Comparison of ENCODE assay signal across 1 cellular context in the genomic region with DNA sequence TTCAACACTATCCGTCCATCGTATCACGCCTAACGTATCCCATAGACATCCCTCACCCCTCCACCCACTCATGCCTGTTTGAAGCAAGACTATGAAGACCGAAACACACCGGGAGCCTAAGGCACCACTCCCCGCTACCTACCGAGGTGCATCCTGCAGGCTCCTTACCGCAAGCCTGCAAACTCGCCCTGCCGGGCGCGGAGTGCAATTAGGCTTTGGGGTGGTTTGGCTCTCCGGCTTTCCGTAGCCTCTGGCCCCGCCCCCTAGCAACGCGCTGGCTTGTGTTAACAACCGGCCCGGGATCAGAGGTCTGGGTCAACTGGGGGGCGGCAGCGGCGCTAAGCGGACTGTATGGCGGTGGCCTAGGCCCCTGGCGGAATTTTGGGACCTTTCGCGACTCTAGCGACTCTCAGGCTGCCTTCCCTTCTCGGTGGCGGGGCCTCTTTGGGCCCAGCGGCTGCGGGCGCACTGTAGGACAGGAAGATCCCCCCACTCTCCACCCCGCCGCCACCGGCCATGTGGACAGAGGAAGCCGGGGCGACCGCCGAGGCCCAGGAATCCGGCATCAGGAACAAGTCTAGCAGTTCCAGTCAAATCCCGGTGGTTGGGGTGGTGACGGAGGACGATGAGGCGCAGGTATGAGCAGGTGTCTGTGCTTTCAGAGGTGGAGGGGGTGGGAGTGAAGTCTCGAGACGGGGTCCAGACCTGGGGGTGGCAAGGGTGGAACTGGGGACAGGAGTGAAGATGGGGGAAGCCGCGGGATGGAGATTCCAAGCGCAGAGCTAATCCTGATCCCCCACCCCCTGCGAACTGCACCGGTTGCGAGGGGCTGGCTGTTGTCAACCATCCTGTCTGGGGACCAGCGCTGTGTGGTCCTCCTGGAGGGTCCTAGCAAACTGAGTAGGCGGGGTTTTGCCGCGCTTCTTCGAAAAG.
TF ChIP-seq lines count a peak whose summit lies in the region.

A gene with protein sequence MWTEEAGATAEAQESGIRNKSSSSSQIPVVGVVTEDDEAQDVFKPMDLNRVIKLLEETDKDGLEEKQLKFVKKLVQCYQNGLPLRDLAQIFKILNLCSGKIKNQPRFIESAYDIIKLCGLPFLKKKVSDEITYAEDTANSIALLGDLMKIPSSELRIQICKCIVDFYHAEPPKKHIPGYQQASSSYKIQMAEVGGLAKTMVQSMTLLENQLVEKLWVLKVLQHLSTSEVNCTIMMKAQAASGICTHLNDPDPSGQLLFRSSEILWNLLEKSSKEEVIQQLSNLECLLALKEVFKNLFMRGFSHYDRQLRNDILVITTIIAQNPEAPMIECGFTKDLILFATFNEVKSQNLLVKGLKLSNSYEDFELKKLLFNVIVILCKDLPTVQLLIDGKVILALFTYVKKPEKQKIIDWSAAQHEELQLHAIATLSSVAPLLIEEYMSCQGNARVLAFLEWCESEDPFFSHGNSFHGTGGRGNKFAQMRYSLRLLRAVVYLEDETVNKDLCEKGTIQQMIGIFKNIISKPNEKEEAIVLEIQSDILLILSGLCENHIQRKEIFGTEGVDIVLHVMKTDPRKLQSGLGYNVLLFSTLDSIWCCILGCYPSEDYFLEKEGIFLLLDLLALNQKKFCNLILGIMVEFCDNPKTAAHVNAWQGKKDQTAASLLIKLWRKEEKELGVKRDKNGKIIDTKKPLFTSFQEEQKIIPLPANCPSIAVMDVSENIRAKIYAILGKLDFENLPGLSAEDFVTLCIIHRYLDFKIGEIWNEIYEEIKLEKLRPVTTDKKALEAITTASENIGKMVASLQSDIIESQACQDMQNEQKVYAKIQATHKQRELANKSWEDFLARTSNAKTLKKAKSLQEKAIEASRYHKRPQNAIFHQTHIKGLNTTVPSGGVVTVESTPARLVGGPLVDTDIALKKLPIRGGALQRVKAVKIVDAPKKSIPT (plus strand): TSS at position 266 of the 933 bp plus-strand sequence. CDS start 251 bp downstream, at position 517.

TF ChIP-seq in GM12878, 131 proteins besides CTCF, POLR2A, EP300 and RAD21 (continued from another document and continues in another):
- TF ChIP-seq, protein P1, sequence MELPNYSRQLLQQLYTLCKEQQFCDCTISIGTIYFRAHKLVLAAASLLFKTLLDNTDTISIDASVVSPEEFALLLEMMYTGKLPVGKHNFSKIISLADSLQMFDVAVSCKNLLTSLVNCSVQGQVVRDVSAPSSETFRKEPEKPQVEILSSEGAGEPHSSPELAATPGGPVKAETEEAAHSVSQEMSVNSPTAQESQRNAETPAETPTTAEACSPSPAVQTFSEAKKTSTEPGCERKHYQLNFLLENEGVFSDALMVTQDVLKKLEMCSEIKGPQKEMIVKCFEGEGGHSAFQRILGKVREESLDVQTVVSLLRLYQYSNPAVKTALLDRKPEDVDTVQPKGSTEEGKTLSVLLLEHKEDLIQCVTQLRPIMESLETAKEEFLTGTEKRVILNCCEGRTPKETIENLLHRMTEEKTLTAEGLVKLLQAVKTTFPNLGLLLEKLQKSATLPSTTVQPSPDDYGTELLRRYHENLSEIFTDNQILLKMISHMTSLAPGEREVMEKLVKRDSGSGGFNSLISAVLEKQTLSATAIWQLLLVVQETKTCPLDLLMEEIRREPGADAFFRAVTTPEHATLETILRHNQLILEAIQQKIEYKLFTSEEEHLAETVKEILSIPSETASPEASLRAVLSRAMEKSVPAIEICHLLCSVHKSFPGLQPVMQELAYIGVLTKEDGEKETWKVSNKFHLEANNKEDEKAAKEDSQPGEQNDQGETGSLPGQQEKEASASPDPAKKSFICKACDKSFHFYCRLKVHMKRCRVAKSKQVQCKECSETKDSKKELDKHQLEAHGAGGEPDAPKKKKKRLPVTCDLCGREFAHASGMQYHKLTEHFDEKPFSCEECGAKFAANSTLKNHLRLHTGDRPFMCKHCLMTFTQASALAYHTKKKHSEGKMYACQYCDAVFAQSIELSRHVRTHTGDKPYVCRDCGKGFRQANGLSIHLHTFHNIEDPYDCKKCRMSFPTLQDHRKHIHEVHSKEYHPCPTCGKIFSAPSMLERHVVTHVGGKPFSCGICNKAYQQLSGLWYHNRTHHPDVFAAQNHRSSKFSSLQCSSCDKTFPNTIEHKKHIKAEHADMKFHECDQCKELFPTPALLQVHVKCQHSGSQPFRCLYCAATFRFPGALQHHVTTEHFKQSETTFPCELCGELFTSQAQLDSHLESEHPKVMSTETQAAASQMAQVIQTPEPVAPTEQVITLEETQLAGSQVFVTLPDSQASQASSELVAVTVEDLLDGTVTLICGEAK (IDR thresholded peaks at IDR 0.05; ENCODE audit: borderline replicate concordance), result peak; percentile 63; the same call in 1 of the 2 replicates
- TF ChIP-seq NFIC (IDR thresholded peaks at IDR 0.05; ENCODE audit: low read depth, low read length) (no peak), CREM (IDR thresholded peaks at IDR 0.05; ENCODE audit: low read depth) (0 out of 2 replicates have a peak, but pooled peaks have one; percentile 26), SUZ12 (IDR thresholded peaks at IDR 0.05; ENCODE audit: unreplicated experiment) (no peak), SP1 (IDR thresholded peaks at IDR 0.05; ENCODE audit: low read depth, low read length) (peak; percentile 51), FOS (IDR thresholded peaks at IDR 0.05; ENCODE audit: borderline replicate concordance, extremely low read depth, insufficient read length) (no peak), RCOR1 (conservative IDR thresholded peaks at IDR 0.05; ENCODE audit: low read depth, low read length) (0 out of 2 replicates have a peak, but pooled peaks have one; percentile 30), TCF12 (IDR thresholded peaks at IDR 0.05; ENCODE audit: low read depth, low read length) (no peak), BMI1 (IDR thresholded peaks at IDR 0.05; ENCODE audit: borderline replicate concordance) (peak; percentile 92), BRCA1 (IDR thresholded peaks at IDR 0.05; ENCODE audit: low read depth, low read length) (no peak), ZBED1 (IDR thresholded peaks at IDR 0.05; ENCODE audit: borderline replicate concordance) (no peak), ATF3 (IDR thresholded peaks at IDR 0.05; ENCODE audit: borderline replicate concordance, extremely low read depth, low read depth, low read length) (no peak), POLR2AphosphoS2 (IDR thresholded peaks at IDR 0.05; ENCODE audit: low read depth, low read length) (no peak), STAT3 (IDR thresholded peaks at IDR 0.05; ENCODE audit: low read depth, low read length) (no peak), CBFB (IDR thresholded peaks at IDR 0.05; ENCODE audit: low read depth) (peak; percentile 74; the same call in 1 of the 2 replicates), STAT1 (conservative IDR thresholded peaks at IDR 0.05) (no peak), TBL1XR1 (IDR thresholded peaks at IDR 0.05; ENCODE audit: low read depth, low read length) (no peak), MAX (IDR thresholded peaks at IDR 0.05; ENCODE audit: low read depth, low read length) (peak; percentile 44; the same call in 1 of the 2 replicates), MYC (IDR thresholded peaks at IDR 0.05; ENCODE audit: insufficient read depth, insufficient read length, insufficient replicate concordance, low read length, severe bottlenecking) (no peak), WRNIP1 (IDR thresholded peaks at IDR 0.05; ENCODE audit: borderline replicate concordance, low read depth, low read length) (0 out of 2 replicates have a peak, but pooled peaks have one; percentile 85), POLR2AphosphoS5 (IDR thresholded peaks at IDR 0.05; ENCODE audit: low read length) (no peak), HDGF (IDR thresholded peaks at IDR 0.05) (no peak), TCF7 (IDR thresholded peaks at IDR 0.05; ENCODE audit: borderline replicate concordance) (no peak), MYB (IDR thresholded peaks at IDR 0.05; ENCODE audit: borderline replicate concordance, low read depth, low read length) (no peak), SUPT20H (IDR thresholded peaks at IDR 0.05; ENCODE audit: borderline replicate concordance, control insufficient read depth, low read depth, low read length) (no peak), YY1 (IDR thresholded peaks at IDR 0.05; ENCODE audit: low read depth, low read length) (peak; percentile 59)
- TF ChIP-seq, protein P2, sequence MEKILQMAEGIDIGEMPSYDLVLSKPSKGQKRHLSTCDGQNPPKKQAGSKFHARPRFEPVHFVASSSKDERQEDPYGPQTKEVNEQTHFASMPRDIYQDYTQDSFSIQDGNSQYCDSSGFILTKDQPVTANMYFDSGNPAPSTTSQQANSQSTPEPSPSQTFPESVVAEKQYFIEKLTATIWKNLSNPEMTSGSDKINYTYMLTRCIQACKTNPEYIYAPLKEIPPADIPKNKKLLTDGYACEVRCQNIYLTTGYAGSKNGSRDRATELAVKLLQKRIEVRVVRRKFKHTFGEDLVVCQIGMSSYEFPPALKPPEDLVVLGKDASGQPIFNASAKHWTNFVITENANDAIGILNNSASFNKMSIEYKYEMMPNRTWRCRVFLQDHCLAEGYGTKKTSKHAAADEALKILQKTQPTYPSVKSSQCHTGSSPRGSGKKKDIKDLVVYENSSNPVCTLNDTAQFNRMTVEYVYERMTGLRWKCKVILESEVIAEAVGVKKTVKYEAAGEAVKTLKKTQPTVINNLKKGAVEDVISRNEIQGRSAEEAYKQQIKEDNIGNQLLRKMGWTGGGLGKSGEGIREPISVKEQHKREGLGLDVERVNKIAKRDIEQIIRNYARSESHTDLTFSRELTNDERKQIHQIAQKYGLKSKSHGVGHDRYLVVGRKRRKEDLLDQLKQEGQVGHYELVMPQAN (conservative IDR thresholded peaks at IDR 0.05), result peak; percentile 99
- TF ChIP-seq, protein P3, sequence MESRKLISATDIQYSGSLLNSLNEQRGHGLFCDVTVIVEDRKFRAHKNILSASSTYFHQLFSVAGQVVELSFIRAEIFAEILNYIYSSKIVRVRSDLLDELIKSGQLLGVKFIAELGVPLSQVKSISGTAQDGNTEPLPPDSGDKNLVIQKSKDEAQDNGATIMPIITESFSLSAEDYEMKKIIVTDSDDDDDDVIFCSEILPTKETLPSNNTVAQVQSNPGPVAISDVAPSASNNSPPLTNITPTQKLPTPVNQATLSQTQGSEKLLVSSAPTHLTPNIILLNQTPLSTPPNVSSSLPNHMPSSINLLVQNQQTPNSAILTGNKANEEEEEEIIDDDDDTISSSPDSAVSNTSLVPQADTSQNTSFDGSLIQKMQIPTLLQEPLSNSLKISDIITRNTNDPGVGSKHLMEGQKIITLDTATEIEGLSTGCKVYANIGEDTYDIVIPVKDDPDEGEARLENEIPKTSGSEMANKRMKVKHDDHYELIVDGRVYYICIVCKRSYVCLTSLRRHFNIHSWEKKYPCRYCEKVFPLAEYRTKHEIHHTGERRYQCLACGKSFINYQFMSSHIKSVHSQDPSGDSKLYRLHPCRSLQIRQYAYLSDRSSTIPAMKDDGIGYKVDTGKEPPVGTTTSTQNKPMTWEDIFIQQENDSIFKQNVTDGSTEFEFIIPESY (IDR thresholded peaks at IDR 0.05), result no peak
- TF ChIP-seq, protein P4, sequence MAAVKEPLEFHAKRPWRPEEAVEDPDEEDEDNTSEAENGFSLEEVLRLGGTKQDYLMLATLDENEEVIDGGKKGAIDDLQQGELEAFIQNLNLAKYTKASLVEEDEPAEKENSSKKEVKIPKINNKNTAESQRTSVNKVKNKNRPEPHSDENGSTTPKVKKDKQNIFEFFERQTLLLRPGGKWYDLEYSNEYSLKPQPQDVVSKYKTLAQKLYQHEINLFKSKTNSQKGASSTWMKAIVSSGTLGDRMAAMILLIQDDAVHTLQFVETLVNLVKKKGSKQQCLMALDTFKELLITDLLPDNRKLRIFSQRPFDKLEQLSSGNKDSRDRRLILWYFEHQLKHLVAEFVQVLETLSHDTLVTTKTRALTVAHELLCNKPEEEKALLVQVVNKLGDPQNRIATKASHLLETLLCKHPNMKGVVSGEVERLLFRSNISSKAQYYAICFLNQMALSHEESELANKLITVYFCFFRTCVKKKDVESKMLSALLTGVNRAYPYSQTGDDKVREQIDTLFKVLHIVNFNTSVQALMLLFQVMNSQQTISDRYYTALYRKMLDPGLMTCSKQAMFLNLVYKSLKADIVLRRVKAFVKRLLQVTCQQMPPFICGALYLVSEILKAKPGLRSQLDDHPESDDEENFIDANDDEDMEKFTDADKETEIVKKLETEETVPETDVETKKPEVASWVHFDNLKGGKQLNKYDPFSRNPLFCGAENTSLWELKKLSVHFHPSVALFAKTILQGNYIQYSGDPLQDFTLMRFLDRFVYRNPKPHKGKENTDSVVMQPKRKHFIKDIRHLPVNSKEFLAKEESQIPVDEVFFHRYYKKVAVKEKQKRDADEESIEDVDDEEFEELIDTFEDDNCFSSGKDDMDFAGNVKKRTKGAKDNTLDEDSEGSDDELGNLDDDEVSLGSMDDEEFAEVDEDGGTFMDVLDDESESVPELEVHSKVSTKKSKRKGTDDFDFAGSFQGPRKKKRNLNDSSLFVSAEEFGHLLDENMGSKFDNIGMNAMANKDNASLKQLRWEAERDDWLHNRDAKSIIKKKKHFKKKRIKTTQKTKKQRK (IDR thresholded peaks at IDR 0.05; ENCODE audit: low read depth, low read length), result no peak
- TF ChIP-seq, protein P5, sequence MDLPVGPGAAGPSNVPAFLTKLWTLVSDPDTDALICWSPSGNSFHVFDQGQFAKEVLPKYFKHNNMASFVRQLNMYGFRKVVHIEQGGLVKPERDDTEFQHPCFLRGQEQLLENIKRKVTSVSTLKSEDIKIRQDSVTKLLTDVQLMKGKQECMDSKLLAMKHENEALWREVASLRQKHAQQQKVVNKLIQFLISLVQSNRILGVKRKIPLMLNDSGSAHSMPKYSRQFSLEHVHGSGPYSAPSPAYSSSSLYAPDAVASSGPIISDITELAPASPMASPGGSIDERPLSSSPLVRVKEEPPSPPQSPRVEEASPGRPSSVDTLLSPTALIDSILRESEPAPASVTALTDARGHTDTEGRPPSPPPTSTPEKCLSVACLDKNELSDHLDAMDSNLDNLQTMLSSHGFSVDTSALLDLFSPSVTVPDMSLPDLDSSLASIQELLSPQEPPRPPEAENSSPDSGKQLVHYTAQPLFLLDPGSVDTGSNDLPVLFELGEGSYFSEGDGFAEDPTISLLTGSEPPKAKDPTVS (IDR thresholded peaks at IDR 0.05; ENCODE audit: low read depth, low read length), result no peak
- TF ChIP-seq, protein P6, sequence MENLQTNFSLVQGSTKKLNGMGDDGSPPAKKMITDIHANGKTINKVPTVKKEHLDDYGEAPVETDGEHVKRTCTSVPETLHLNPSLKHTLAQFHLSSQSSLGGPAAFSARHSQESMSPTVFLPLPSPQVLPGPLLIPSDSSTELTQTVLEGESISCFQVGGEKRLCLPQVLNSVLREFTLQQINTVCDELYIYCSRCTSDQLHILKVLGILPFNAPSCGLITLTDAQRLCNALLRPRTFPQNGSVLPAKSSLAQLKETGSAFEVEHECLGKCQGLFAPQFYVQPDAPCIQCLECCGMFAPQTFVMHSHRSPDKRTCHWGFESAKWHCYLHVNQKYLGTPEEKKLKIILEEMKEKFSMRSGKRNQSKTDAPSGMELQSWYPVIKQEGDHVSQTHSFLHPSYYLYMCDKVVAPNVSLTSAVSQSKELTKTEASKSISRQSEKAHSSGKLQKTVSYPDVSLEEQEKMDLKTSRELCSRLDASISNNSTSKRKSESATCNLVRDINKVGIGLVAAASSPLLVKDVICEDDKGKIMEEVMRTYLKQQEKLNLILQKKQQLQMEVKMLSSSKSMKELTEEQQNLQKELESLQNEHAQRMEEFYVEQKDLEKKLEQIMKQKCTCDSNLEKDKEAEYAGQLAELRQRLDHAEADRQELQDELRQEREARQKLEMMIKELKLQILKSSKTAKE (IDR thresholded peaks at IDR 0.05; ENCODE audit: low read depth, poor library complexity, severe bottlenecking), result peak; percentile 50
